ENCODE assay signal across 34 cellular contexts in the genomic region with DNA sequence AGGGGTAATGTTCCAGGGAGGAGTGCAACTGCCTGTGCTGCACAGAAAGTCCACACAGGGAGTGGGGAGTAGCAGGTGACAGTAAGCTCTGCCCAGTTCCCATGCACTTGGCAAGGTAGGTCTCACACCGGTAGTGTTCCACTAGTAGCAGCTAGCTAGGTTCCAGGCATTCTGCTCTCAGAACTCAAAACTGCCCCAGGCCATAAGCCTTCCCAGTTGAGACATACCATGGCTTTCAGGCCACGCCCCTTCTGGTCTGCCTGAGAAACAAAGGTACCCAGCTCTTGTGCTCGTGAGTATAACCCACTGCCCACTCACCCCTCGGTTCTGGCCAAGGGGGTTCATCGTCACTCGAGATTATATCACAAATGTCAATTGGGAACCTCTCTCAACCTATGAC. TPM values are rescaled to one million over a fixed set of nuclear protein-coding genes. Genes with fewer than 3 reads are reported as not detected.
"Had no signal": no experiment of that assay in that cellular context is flagged by ENCODE, and none has a peak within 500 bp of the region (broad histone marks: within the 10 kb centered on the region; RNA-seq: fewer than 3 reads in every experiment).

No MANE protein-coding gene starts in this region.

- H3K4me1 ChIP-seq: adrenal gland, body of pancreas, esophagus squamous epithelium had no signal

- H3K9me3 ChIP-seq: body of pancreas had no signal

- H3K36me3 ChIP-seq: adrenal gland had no signal

- H3K27ac ChIP-seq: adrenal gland, body of pancreas, epithelial cell of prostate, esophagus squamous epithelium had no signal

- DNase-seq: activated CD4-positive, alpha-beta memory T cell treated with anti-CD3 and anti-CD28 coated beads for 36 hours; activated CD4-positive, alpha-beta T cell treated with anti-CD3 and anti-CD28 coated beads for 36 hours; activated CD4-positive, alpha-beta T cell treated with anti-CD3 and anti-CD28 coated beads, Interleukin-2, amount 10 ng/mL, durations not matched to agents 24 days and 14 days; activated CD4-positive, CD25-positive, alpha-beta regulatory T cell; activated CD4-positive, CD25-positive, alpha-beta regulatory T cell treated with anti-CD3 and anti-CD28 coated beads, Interleukin-2, amount 50 U/mL, for 72 hours; activated CD8-positive, alpha-beta memory T cell treated with anti-CD3 and anti-CD28 coated beads, Interleukin-2, amount 10 ng/mL, durations not matched to agents 7 days and 5 days; activated CD8-positive, alpha-beta memory T cell treated with anti-CD3 and anti-CD28 coated beads, Interleukin-2, amount 50 U/mL, for 4 hours; activated CD8-positive, alpha-beta T cell treated with anti-CD3 and anti-CD28 coated beads, Interleukin-2, amount 10 ng/mL, durations not matched to agents 7 days and 5 days; activated effector memory CD4-positive, alpha-beta T cell treated with anti-CD3 and anti-CD28 coated beads, Interleukin-2, amount 50 U/mL, for 16 hours; activated naive CD4-positive, alpha-beta T cell treated with anti-CD3 and anti-CD28 coated beads for 36 hours; activated naive CD8-positive, alpha-beta T cell treated with anti-CD3 and anti-CD28 coated beads for 36 hours; activated naive CD8-positive, alpha-beta T cell treated with anti-CD3 and anti-CD28 coated beads, Interleukin-2, amount 50 U/mL, for 24 hours; activated T-cell treated with anti-CD3 and anti-CD28 coated beads, Interleukin-2, amount 50 U/mL, for 1 hour; activated T-cell treated with anti-CD3 and anti-CD28 coated beads, Interleukin-2, amount 50 U/mL, for 48 hours; adrenal gland; amygdala; aorta; body of pancreas; caudate nucleus; cortex of kidney; dermis blood vessel endothelial cell; effector CD4-positive, alpha-beta T cell; effector memory CD8-positive, alpha-beta T cell; esophagus squamous epithelium; head of caudate nucleus; T-helper 2 cell had no signal

- H3K4me3 ChIP-seq: adrenal gland, body of pancreas, esophagus squamous epithelium had no signal

- ATAC-seq: activated CD4-positive, alpha-beta T cell treated with anti-CD3 and anti-CD28 coated beads for 36 hours; activated CD8-positive, alpha-beta memory T cell treated with anti-CD3 and anti-CD28 coated beads, Interleukin-2, amount 10 ng/mL, durations not matched to agents 7 days and 5 days; activated CD8-positive, alpha-beta T cell treated with anti-CD3 and anti-CD28 coated beads, Interleukin-2, amount 10 ng/mL, durations not matched to agents 7 days and 5 days; activated naive CD8-positive, alpha-beta T cell treated with anti-CD3 and anti-CD28 coated beads, Interleukin-2, amount 50 U/mL, for 24 hours; body of pancreas; effector memory CD8-positive, alpha-beta T cell had no signal

- H3K27me3 ChIP-seq: adrenal gland, body of pancreas, esophagus squamous epithelium had no signal

RNA-seq across cellular contexts. Expression of a gene that starts 28.4 kb away (rescaled TPM):
- total RNA-seq: activated CD4-positive, alpha-beta memory T cell treated with anti-CD3 and anti-CD28 coated beads for 36 hours; activated CD4-positive, alpha-beta T cell treated with anti-CD3 and anti-CD28 coated beads for 36 hours; activated CD4-positive, alpha-beta T cell treated with anti-CD3 and anti-CD28 coated beads, Interleukin-2, amount 10 ng/mL, durations not matched to agents 24 days and 14 days; activated CD8-positive, alpha-beta memory T cell treated with anti-CD3 and anti-CD28 coated beads for 36 hours; activated CD8-positive, alpha-beta memory T cell treated with anti-CD3 and anti-CD28 coated beads, Interleukin-2, amount 10 ng/mL, durations not matched to agents 7 days and 5 days; activated CD8-positive, alpha-beta T cell treated with anti-CD3 and anti-CD28 coated beads, Interleukin-2, amount 10 ng/mL, durations not matched to agents 7 days and 5 days; activated naive CD4-positive, alpha-beta T cell treated with anti-CD3 and anti-CD28 coated beads for 36 hours; activated naive CD8-positive, alpha-beta T cell treated with anti-CD3 and anti-CD28 coated beads for 36 hours; activated T-helper 1 cell treated with anti-CD3 and anti-CD28 coated beads, Interleukin-12 subunit alpha, Interleukin-12 subunit beta, Interleukin-2, Interleukin-4 antibody, amounts not matched to agents 30 ng/mL and 10 ng/mL and 1 ng/mL, durations not matched to agents 14 hours and 24 hours and 36 hours; activated T-helper 2 cell treated with anti-CD3 and anti-CD28 coated beads, Interferon-gamma antibody, Interleukin-2, Interleukin-4, amounts not matched to agents 10 μg/mL and 5 μg/mL and 100 μg/mL, durations not matched to agents 14 hours and 24 hours and 36 hours; aorta; body of pancreas; chondrocyte; dermis blood vessel endothelial cell; fibroblast of lung; frontal cortex; T-helper 1 cell treated with Interleukin-12 subunit alpha and Interleukin-12 subunit beta and Interleukin-4 antibody, amounts not matched to agents 30 ng/mL and 1 ng/mL, for 36 hours had no signal

RNA-seq across cellular contexts. Expression of a gene that starts 59.2 kb away (rescaled TPM):
- total RNA-seq: activated CD4-positive, alpha-beta memory T cell treated with anti-CD3 and anti-CD28 coated beads for 36 hours; activated CD4-positive, alpha-beta T cell treated with anti-CD3 and anti-CD28 coated beads, Interleukin-2, amount 10 ng/mL, durations not matched to agents 24 days and 14 days; activated CD8-positive, alpha-beta memory T cell treated with anti-CD3 and anti-CD28 coated beads for 36 hours; activated CD8-positive, alpha-beta T cell treated with anti-CD3 and anti-CD28 coated beads, Interleukin-2, amount 10 ng/mL, durations not matched to agents 7 days and 5 days; activated naive CD4-positive, alpha-beta T cell treated with anti-CD3 and anti-CD28 coated beads for 36 hours; activated T-helper 2 cell treated with anti-CD3 and anti-CD28 coated beads, Interferon-gamma antibody, Interleukin-2, Interleukin-4, amounts not matched to agents 10 μg/mL and 5 μg/mL and 100 μg/mL, durations not matched to agents 14 hours and 24 hours and 36 hours; adrenal gland; chondrocyte; dermis blood vessel endothelial cell; fibroblast of lung; frontal cortex had no signal
